In the genomic region with DNA sequence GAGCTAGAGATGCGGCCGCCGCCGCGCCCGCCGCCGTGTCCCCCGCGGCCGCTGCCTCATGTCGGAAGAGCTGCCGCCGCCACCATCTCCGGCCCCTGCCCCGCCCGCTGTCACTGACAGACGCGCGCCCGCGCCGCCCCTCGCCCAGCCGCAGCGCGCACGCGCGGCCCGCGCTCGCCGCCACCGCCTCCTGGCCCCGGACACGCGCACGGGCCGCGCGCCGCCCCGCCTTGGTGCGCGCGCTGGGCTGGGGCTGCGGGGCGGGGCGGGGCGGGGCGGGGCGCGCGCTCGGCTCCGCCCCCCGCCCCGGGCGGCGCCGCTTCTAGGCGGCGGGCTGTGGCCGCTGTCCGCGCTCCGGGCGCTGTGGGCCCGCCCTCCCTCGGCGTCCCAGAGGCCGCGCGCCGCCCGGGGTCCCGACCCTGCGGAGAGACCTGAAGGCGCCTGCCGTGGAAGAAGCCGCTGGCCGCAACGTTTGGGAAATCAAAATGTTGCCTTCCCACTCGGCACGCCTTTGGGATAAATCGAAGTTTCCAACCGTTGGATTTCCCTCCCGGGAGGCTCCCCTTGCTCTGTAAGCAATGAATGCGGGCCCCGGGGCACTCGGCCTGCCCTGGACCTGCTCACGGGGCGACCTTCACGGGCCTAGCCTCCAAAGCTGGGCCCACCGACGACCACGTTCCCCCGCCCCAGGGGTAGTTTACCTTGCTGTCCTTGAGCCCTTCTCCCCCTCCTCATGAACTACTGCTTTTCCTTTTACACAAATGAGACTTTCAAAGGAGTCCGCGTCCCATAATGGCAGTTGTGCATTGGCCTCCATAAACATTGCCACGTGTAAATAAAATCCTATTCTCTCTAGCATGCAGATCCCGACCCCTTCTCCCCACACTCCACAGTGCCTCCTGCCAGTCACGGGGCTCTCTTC, we compare ENCODE assay signal across 8 cellular contexts. TPM values are rescaled to one million over a fixed set of nuclear protein-coding genes. Genes with fewer than 3 reads are reported as not detected.
A peak's percentile ranks its signal among the peaks of the same experiment; 100 is the strongest.
DNase-seq lines count a peak whose midpoint lies in the region; ATAC-seq and TF ChIP-seq lines count a peak whose summit lies in the region.

A gene (minus strand): TSS at position 115 of the 922 bp plus-strand sequence. CDS start 1,000 bp downstream, outside the sequence.

- peaks cover 5% of the 10 kb centered on the region for H3K36me3 ChIP-seq in neural cell (ENCODE audit: insufficient read depth, low read length)

- H3K9ac ChIP-seq in neural cell (ENCODE audit: low read length): peak within 1 kb of the TSS; percentile 68

- no peaks in the 10 kb centered on the region for H3K9me2 ChIP-seq in neural cell (ENCODE audit: insufficient read depth, low read length)

- H4K20me1 ChIP-seq in neural cell (ENCODE audit: insufficient read depth): no peaks in the 10 kb centered on the region

- no peak for TF ChIP-seq RAD21 in neural cell (conservative IDR thresholded peaks at IDR 0.05)

- H3K27ac Mint-ChIP-seq in stimulated activated naive CD8-positive, alpha-beta T cell treated with anti-CD3 and anti-CD28 coated beads, Interleukin-15, amount 100 ng/mL, for 72 hours: peak within 1 kb of the TSS; percentile 74 to 95

- H3K4me1 ChIP-seq in foreskin keratinocyte: peaks cover 7% of the 10 kb centered on the region

- H3K4me3 ChIP-seq in AG09309 (ENCODE audit: control insufficient read depth, low read depth, low read length) (peak within 1 kb of the TSS; percentile 64), neural cell (ENCODE audit: low read length) (peak within 1 kb of the TSS; percentile 93)

- no peak within 1 kb of the TSS for H3K27ac ChIP-seq in foreskin keratinocyte
- no peak within 1 kb of the TSS for H3K27ac ChIP-seq in neural cell (ENCODE audit: low read length)

- DNase-seq in AG09309 (ENCODE audit: low read depth): no peak
- DNase-seq in RKO (ENCODE audit: low spot score): peak; percentile 80
- peak; percentile 52 for DNase-seq in activated gamma-delta T cell treated with anti-CD3 and anti-CD28 coated beads, Interleukin-2, amount 50 U/mL, for 16 hours (ENCODE audit: low read depth)
- DNase-seq in foreskin keratinocyte: no peak
- DNase-seq in stimulated activated naive CD8-positive, alpha-beta T cell treated with anti-CD3 and anti-CD28 coated beads, Interleukin-15, amount 100 ng/mL, for 72 hours: peak; percentile 71 to 74

- H3K9me3 ChIP-seq in neural cell (ENCODE audit: low read length): no peaks in the 10 kb centered on the region

- no peak within 1 kb of the TSS for H2AFZ ChIP-seq in neural cell (ENCODE audit: low read depth, low read length)

- ATAC-seq in GM18909 (IDR thresholded peaks at IDR 0.05; ENCODE audit: poor library complexity, unreplicated experiment) (peak; percentile 68), HG03521 (IDR thresholded peaks at IDR 0.05; ENCODE audit: unreplicated experiment) (peak; percentile 68), foreskin keratinocyte (peak; percentile 47)
- peak; percentile 81 for ATAC-seq in stimulated activated naive CD8-positive, alpha-beta T cell treated with anti-CD3 and anti-CD28 coated beads, Interleukin-15, amount 100 ng/mL, for 72 hours

- peak within 1 kb of the TSS; percentile 36 for H3K4me2 ChIP-seq in neural cell (ENCODE audit: low read length)

- no peak for TF ChIP-seq EP300 in neural cell (conservative IDR thresholded peaks at IDR 0.05; ENCODE audit: poor library complexity, severe bottlenecking)

- H3K4me1 Mint-ChIP-seq in stimulated activated naive CD8-positive, alpha-beta T cell treated with anti-CD3 and anti-CD28 coated beads, Interleukin-15, amount 100 ng/mL, for 72 hours: peaks cover 49% of the 10 kb centered on the region

- peak within 1 kb of the TSS; percentile 91 to 97 for H3K4me3 Mint-ChIP-seq in stimulated activated naive CD8-positive, alpha-beta T cell treated with anti-CD3 and anti-CD28 coated beads, Interleukin-15, amount 100 ng/mL, for 72 hours

- TF ChIP-seq CTCF in AG09309 (IDR thresholded peaks at IDR 0.05; ENCODE audit: control insufficient read depth, insufficient read depth, low read depth, low read length, missing control alignments): no peak
- no peak for TF ChIP-seq CTCF in foreskin keratinocyte (conservative IDR thresholded peaks at IDR 0.05)
- TF ChIP-seq CTCF in neural cell (IDR thresholded peaks at IDR 0.05; ENCODE audit: poor library complexity, severe bottlenecking): no peak

- H3F3A ChIP-seq in neural cell (ENCODE audit: insufficient read depth, low read length, poor library complexity, severe bottlenecking): no peaks in the 10 kb centered on the region

- peaks cover 19% of the 10 kb centered on the region for H3K27me3 Mint-ChIP-seq in stimulated activated naive CD8-positive, alpha-beta T cell treated with anti-CD3 and anti-CD28 coated beads, Interleukin-15, amount 100 ng/mL, for 72 hours

- no peaks in the 10 kb centered on the region for H3K9me3 Mint-ChIP-seq in stimulated activated naive CD8-positive, alpha-beta T cell treated with anti-CD3 and anti-CD28 coated beads, Interleukin-15, amount 100 ng/mL, for 72 hours

- peaks cover 19% of the 10 kb centered on the region for H3K79me2 ChIP-seq in neural cell (replicated peaks; ENCODE audit: insufficient read depth, low read length)

- H3K27me3 ChIP-seq in foreskin keratinocyte: no peaks in the 10 kb centered on the region
- no peaks in the 10 kb centered on the region for H3K27me3 ChIP-seq in neural cell (ENCODE audit: insufficient read depth, low read depth, low read length)

TF ChIP-seq in neural cell, 6 proteins besides CTCF, POLR2A, EP300 and RAD21:
- TF ChIP-seq SMC3 (conservative IDR thresholded peaks at IDR 0.05; ENCODE audit: poor library complexity) (peak; percentile 27), EZH2 (IDR thresholded peaks at IDR 0.05; ENCODE audit: borderline replicate concordance, insufficient read depth, low read length, poor library complexity, severe bottlenecking) (no peak), POLR2AphosphoS5 (IDR thresholded peaks at IDR 0.05) (peak; percentile 76)

RNA-seq across cellular contexts. Expression of the gene that starts here (rescaled TPM):
- 10.9 and 11.5 TPM in 2 replicates for total RNA-seq in foreskin keratinocyte
- polyA plus RNA-seq in foreskin keratinocyte (2.5 and 2.9 TPM in 2 replicates), neural cell (6.3 and 7.6 TPM in 2 replicates)
- 19.8 and 21.7 TPM in 2 replicates for polyA minus RNA-seq in neural cell

Comparison
In these comparisons a context has a peak if more than half of its experiments do, and no peak if none do; other contexts are left out.
1. DNase-seq: peak in RKO (single experiment), activated gamma-delta T cell treated with anti-CD3 and anti-CD28 coated beads, Interleukin-2, amount 50 U/mL, for 16 hours (single experiment) and stimulated activated naive CD8-positive, alpha-beta T cell treated with anti-CD3 and anti-CD28 coated beads, Interleukin-15, amount 100 ng/mL, for 72 hours (2 of 2); none in AG09309 (single experiment) and foreskin keratinocyte (0 of 2).
2. Peak in every context shown above with its lines, with median percentiles within 50 percentile points of each other: ATAC-seq.